24 cellular contexts compared by ENCODE assay signal in genomic region chr19:34368338-34368737, GRCh38. TPM values are rescaled to one million over a fixed set of nuclear protein-coding genes. Genes with fewer than 3 reads are reported as not detected.
DNase-seq lines count a peak whose midpoint lies in the region; ATAC-seq and TF ChIP-seq lines count a peak whose summit lies in the region.
"Had no signal": no experiment of that assay in that cellular context is flagged by ENCODE, and none has a peak within 500 bp of the region (broad histone marks: within the 10 kb centered on the region; RNA-seq: fewer than 3 reads in every experiment).

No MANE protein-coding gene starts in this region.

- H3K27me3 ChIP-seq in BLaER1 (no peaks in the 10 kb centered on the region), MM.1S (replicated peaks; ENCODE audit: insufficient read depth, low read length) (no peaks in the 10 kb centered on the region)
- no peaks in the 10 kb centered on the region for H3K27me3 ChIP-seq in naive thymus-derived CD4-positive, alpha-beta T cell (ENCODE audit: control insufficient read depth in 2 of 2, insufficient read depth in 2 of 2, low read length in 2 of 2)
- H3K27me3 ChIP-seq: dorsolateral prefrontal cortex, sigmoid colon had no signal

- H4K20me1 ChIP-seq in BLaER1 (peaks cover 74% of the 10 kb centered on the region), MM.1S (ENCODE audit: insufficient read depth, low read length) (peaks cover 14% of the 10 kb centered on the region)

- peaks cover 11% of the 10 kb centered on the region; the same call in 1 of the 2 replicates for H3F3A ChIP-seq in MM.1S (ENCODE audit: insufficient read depth, low read length)

- CTCF ChIA-PET in naive thymus-derived CD4-positive, alpha-beta T cell (lab: Charles Lee), result no interaction called here

- POLR2A ChIA-PET in naive thymus-derived CD4-positive, alpha-beta T cell (lab: Charles Lee), result no interaction called here

- H3K36me3 ChIP-seq in BLaER1 (peaks cover 70% of the 10 kb centered on the region), MM.1S (replicated peaks; ENCODE audit: insufficient read depth, low read length) (peaks cover 19% of the 10 kb centered on the region; the same call in 1 of the 2 replicates)
- peaks cover 4 to 48% (median 5%) of the 10 kb centered on the region in 3 experiments for H3K36me3 ChIP-seq in naive thymus-derived CD4-positive, alpha-beta T cell (ENCODE audit: control insufficient read depth in 2 of 3, insufficient read depth in 3 of 3, low read length in 3 of 3)

- no peak for TF ChIP-seq CTCF in MM.1S (IDR thresholded peaks at IDR 0.05; ENCODE audit: low read length)

- no peaks in the 10 kb centered on the region for H3K9me3 Mint-ChIP-seq in activated CD4-positive, alpha-beta T cell treated with anti-CD3 and anti-CD28 coated beads, Interleukin-2, amount 10 ng/mL, durations not matched to agents 24 days and 14 days
- H3K9me3 Mint-ChIP-seq in naive thymus-derived CD4-positive, alpha-beta T cell, result no peaks in the 10 kb centered on the region
- H3K9me3 Mint-ChIP-seq: CD4-positive, alpha-beta memory T cell; central memory CD8-positive, alpha-beta T cell had no signal

- no peak overlapping the region for H2AFZ ChIP-seq in MM.1S (ENCODE audit: low read length)

- H3K4me3 ChIP-seq in BLaER1 (no peak overlapping the region), MM.1S (ENCODE audit: low read length) (no peak overlapping the region)
- H3K4me3 ChIP-seq in naive thymus-derived CD4-positive, alpha-beta T cell (ENCODE audit: low read length), result no peak overlapping the region
- H3K4me3 ChIP-seq: lower lobe of right lung, sigmoid colon, thoracic aorta had no signal

- H3K4me1 ChIP-seq in BLaER1 (peaks cover 44% of the 10 kb centered on the region), MM.1S (ENCODE audit: low read length) (peaks cover 19% of the 10 kb centered on the region; the same call in 1 of the 2 replicates)
- peaks cover 11 to 24% of the 10 kb centered on the region in 2 donors for H3K4me1 ChIP-seq in naive thymus-derived CD4-positive, alpha-beta T cell (ENCODE audit: control insufficient read depth in 2 of 2, insufficient read depth in 2 of 2, low read length in 2 of 2)

- peaks cover 51% of the 10 kb centered on the region for H3K4me1 Mint-ChIP-seq in activated CD4-positive, alpha-beta T cell treated with anti-CD3 and anti-CD28 coated beads, Interleukin-2, amount 10 ng/mL, durations not matched to agents 24 days and 14 days
- peaks cover 29% of the 10 kb centered on the region for H3K4me1 Mint-ChIP-seq in T-helper 17 cell
- peaks cover 31 to 65% (median 46%) of the 10 kb centered on the region in 7 donors for H3K4me1 Mint-ChIP-seq in naive thymus-derived CD4-positive, alpha-beta T cell

- H3K4me2 ChIP-seq in BLaER1 (peak overlapping the region; percentile 98; the same call in 1 of the 2 replicates), MM.1S (ENCODE audit: low read depth, low read length) (no peak overlapping the region)

- no peaks in the 10 kb centered on the region for H3K9me3 ChIP-seq in BLaER1
- H3K9me3 ChIP-seq in T-helper 17 cell (ENCODE audit: control insufficient read depth, low read length, poor library complexity, severe bottlenecking), result no peaks in the 10 kb centered on the region
- no peaks in the 10 kb centered on the region for H3K9me3 ChIP-seq in naive thymus-derived CD4-positive, alpha-beta T cell (ENCODE audit: control insufficient read depth in 2 of 3, low read length in 3 of 3)
- H3K9me3 ChIP-seq in MM.1S (replicated peaks; ENCODE audit: insufficient read depth, low read length), result no peaks in the 10 kb centered on the region
- H3K9me3 ChIP-seq: lower lobe of right lung, sigmoid colon, thoracic aorta had no signal

- DNase-seq in activated CD4-positive, alpha-beta T cell treated with anti-CD3 and anti-CD28 coated beads, Interleukin-2, amount 10 ng/mL, durations not matched to agents 24 days and 14 days, result no peak
- no peak for DNase-seq in activated CD4-positive, alpha-beta T cell treated with anti-CD3 and anti-CD28 coated beads for 48 hours
- no peak for DNase-seq in T-helper 17 cell
- no peak for DNase-seq in naive thymus-derived CD4-positive, alpha-beta T cell
- DNase-seq in MM.1S, result no peak
- no peak for DNase-seq in effector CD8-positive, alpha-beta T cell (lab: John Stamatoyannopoulos, UW)
- DNase-seq: activated effector memory CD4-positive, alpha-beta T cell treated with anti-CD3 and anti-CD28 coated beads, Interleukin-2, amount 50 U/mL, for 16 hours; aorta; CD4-positive, alpha-beta memory T cell; dorsolateral prefrontal cortex; foreskin fibroblast; hippocampal formation; KG1; lower lobe of right lung; NCI-H1048; NCI-H2081; NCI-H446; PC-3; SHP77 treated with DMSO at 0.1 percent for 48 hours; sigmoid colon had no signal

- H3K27ac ChIP-seq in BLaER1 (no peak overlapping the region), MM.1S (ENCODE audit: low read length) (no peak overlapping the region)
- H3K27ac ChIP-seq in naive thymus-derived CD4-positive, alpha-beta T cell (ENCODE audit: low read depth, low read length), result no peak overlapping the region
- H3K27ac ChIP-seq: dorsolateral prefrontal cortex, lower lobe of right lung, sigmoid colon, thoracic aorta had no signal

- H3K9me2 ChIP-seq in MM.1S (replicated peaks; ENCODE audit: insufficient read depth, low read length), result no peaks in the 10 kb centered on the region

- H3K27me3 Mint-ChIP-seq in activated CD4-positive, alpha-beta T cell treated with anti-CD3 and anti-CD28 coated beads, Interleukin-2, amount 10 ng/mL, durations not matched to agents 24 days and 14 days, result no peaks in the 10 kb centered on the region
- H3K27me3 Mint-ChIP-seq in T-helper 17 cell, result no peaks in the 10 kb centered on the region
- H3K27me3 Mint-ChIP-seq in naive thymus-derived CD4-positive, alpha-beta T cell, result no peaks in the 10 kb centered on the region
- H3K27me3 Mint-ChIP-seq: CD4-positive, alpha-beta memory T cell; central memory CD8-positive, alpha-beta T cell had no signal

- ATAC-seq in T-helper 17 cell (no peak), GM21825 (IDR thresholded peaks at IDR 0.05; ENCODE audit: unreplicated experiment) (no peak)
- no peak for ATAC-seq in naive thymus-derived CD4-positive, alpha-beta T cell
- ATAC-seq: lower lobe of right lung, PC-3 had no signal

- peaks cover 79% of the 10 kb centered on the region for H3K79me2 ChIP-seq in MM.1S (ENCODE audit: low read length)

- H3K4me3 Mint-ChIP-seq in activated CD4-positive, alpha-beta T cell treated with anti-CD3 and anti-CD28 coated beads, Interleukin-2, amount 10 ng/mL, durations not matched to agents 24 days and 14 days, result peak overlapping the region; percentile 100
- H3K4me3 Mint-ChIP-seq in T-helper 17 cell, result peak overlapping the region; percentile 58
- peak overlapping the region in 6 of 10 donors; percentile 30 to 100 (median 50) for H3K4me3 Mint-ChIP-seq in naive thymus-derived CD4-positive, alpha-beta T cell
- H3K4me3 Mint-ChIP-seq: central memory CD8-positive, alpha-beta T cell had no signal

- intact Hi-C loops in activated CD4-positive, alpha-beta T cell treated with anti-CD3 and anti-CD28 coated beads, Interleukin-2, amount 10 ng/mL, durations not matched to agents 24 days and 14 days (cut with micrococcal nuclease), result no loop called here
- intact Hi-C loops in naive thymus-derived CD4-positive, alpha-beta T cell (cut with micrococcal nuclease), result no loop called here

- peak overlapping the region; percentile 59 for H3K27ac Mint-ChIP-seq in activated CD4-positive, alpha-beta T cell treated with anti-CD3 and anti-CD28 coated beads, Interleukin-2, amount 10 ng/mL, durations not matched to agents 24 days and 14 days
- H3K27ac Mint-ChIP-seq in T-helper 17 cell, result peak overlapping the region; percentile 86
- H3K27ac Mint-ChIP-seq in naive thymus-derived CD4-positive, alpha-beta T cell, result peak overlapping the region in 6 of 9 donors; percentile 14 to 74 (median 53)

- 0 out of 2 replicates have a peak overlapping the region, but pooled peaks have one; percentile 24 for H3K9ac ChIP-seq in BLaER1
- no peak overlapping the region for H3K9ac ChIP-seq in MM.1S (ENCODE audit: low read length)

- H3K36me3 Mint-ChIP-seq in activated CD4-positive, alpha-beta T cell treated with anti-CD3 and anti-CD28 coated beads, Interleukin-2, amount 10 ng/mL, durations not matched to agents 24 days and 14 days (ENCODE audit: low read depth), result peaks cover 67% of the 10 kb centered on the region
- peaks cover 4% of the 10 kb centered on the region for H3K36me3 Mint-ChIP-seq in T-helper 17 cell (ENCODE audit: low read depth)
- H3K36me3 Mint-ChIP-seq in naive thymus-derived CD4-positive, alpha-beta T cell, result peaks cover 4 to 46% (median 11%) of the 10 kb centered on the region in 5 donors

RNA-seq across cellular contexts. Expression of gene GPI, which starts 3.3 kb away (rescaled TPM):
- 592 and 598 TPM in 2 replicates for total RNA-seq in activated CD4-positive, alpha-beta T cell treated with anti-CD3 and anti-CD28 coated beads, Interleukin-2, amount 10 ng/mL, durations not matched to agents 24 days and 14 days
- 100 to 1,000 TPM; 109 to 122 TPM for total RNA-seq in T-helper 17 cell
- 100 to 1,000 TPM in 3 of 5 experiments, 10 to 100 TPM in 2; 96.5 to 750 (median 104) TPM for total RNA-seq in naive thymus-derived CD4-positive, alpha-beta T cell
- polyA plus RNA-seq in naive thymus-derived CD4-positive, alpha-beta T cell, result 100 to 1,000 TPM; 123 to 170 TPM

RNA-seq across cellular contexts. Expression of gene PDCD2L, which starts 35.9 kb away (rescaled TPM):
- 44.4 and 50.8 TPM in 2 replicates for total RNA-seq in activated CD4-positive, alpha-beta T cell treated with anti-CD3 and anti-CD28 coated beads, Interleukin-2, amount 10 ng/mL, durations not matched to agents 24 days and 14 days
- 1 to 10 TPM; 5.9 to 6.2 TPM for total RNA-seq in T-helper 17 cell
- total RNA-seq in naive thymus-derived CD4-positive, alpha-beta T cell, result 10 to 100 TPM in 3 of 5 experiments, 1 to 10 TPM in 2; 4.9 to 14.5 (median 12.1) TPM
- polyA plus RNA-seq in naive thymus-derived CD4-positive, alpha-beta T cell, result 10 to 100 TPM; 18.9 to 23.3 TPM

RNA-seq across cellular contexts. Expression of gene UBA2, which starts 59.8 kb away (rescaled TPM):
- 186 and 190 TPM in 2 replicates for total RNA-seq in activated CD4-positive, alpha-beta T cell treated with anti-CD3 and anti-CD28 coated beads, Interleukin-2, amount 10 ng/mL, durations not matched to agents 24 days and 14 days
- total RNA-seq in T-helper 17 cell, result 10 to 100 TPM; 55.2 to 62.0 TPM
- 100 to 1,000 TPM in 1 of 5 experiments, 10 to 100 TPM in 4; 71.1 to 113 (median 82.4) TPM for total RNA-seq in naive thymus-derived CD4-positive, alpha-beta T cell
- polyA plus RNA-seq in naive thymus-derived CD4-positive, alpha-beta T cell, result 100 to 1,000 TPM; 112 to 131 TPM

Comparison
In these comparisons a context has a peak if more than half of its experiments do, and no peak if none do; other contexts are left out.
1. H3K4me3 Mint-ChIP-seq: peak in every context shown above with its lines; median percentile 100 in activated CD4-positive, alpha-beta T cell treated with anti-CD3 and anti-CD28 coated beads, Interleukin-2, amount 10 ng/mL, durations not matched to agents 24 days and 14 days; 58 in T-helper 17 cell; 50 in naive thymus-derived CD4-positive, alpha-beta T cell.